27 cellular contexts compared by ENCODE assay signal in genomic region chr10:131882151-131882550, GRCh38.
"Had no signal": no experiment of that assay in that cellular context is flagged by ENCODE, and none has a peak within 500 bp of the region (broad histone marks: within the 10 kb centered on the region; RNA-seq: fewer than 3 reads in every experiment).

No MANE protein-coding gene starts in this region.

- H3K27ac Mint-ChIP-seq: activated CD4-positive, alpha-beta memory T cell treated with anti-CD3 and anti-CD28 coated beads, Interleukin-2, amount 10 ng/mL, durations not matched to agents 7 days and 5 days; activated naive CD4-positive, alpha-beta T cell treated with anti-CD3 and anti-CD28 coated beads, Interleukin-2, amount 50 U/mL, for 72 hours; activated naive CD8-positive, alpha-beta T cell treated with anti-CD3 and anti-CD28 coated beads, Interleukin-2, amount 50 U/mL, for 24 hours; T-cell had no signal

- H3K36me3 Mint-ChIP-seq: activated naive CD4-positive, alpha-beta T cell treated with anti-CD3 and anti-CD28 coated beads, Interleukin-2, amount 50 U/mL, for 72 hours; T-cell had no signal

- H3K4me1 ChIP-seq: ascending aorta had no signal

- H3K27me3 ChIP-seq: ascending aorta, body of pancreas had no signal

- H3K9me3 ChIP-seq: ascending aorta, body of pancreas had no signal

- DNase-seq: activated CD4-positive, alpha-beta memory T cell treated with anti-CD3 and anti-CD28 coated beads, Interleukin-2, amount 10 ng/mL, durations not matched to agents 7 days and 5 days; activated CD4-positive, alpha-beta T cell treated with anti-CD3 and anti-CD28 coated beads, Interleukin-2, amount 50 U/mL, for 1 hour; activated CD4-positive, CD25-positive, alpha-beta regulatory T cell; activated CD8-positive, alpha-beta memory T cell treated with anti-CD3 and anti-CD28 coated beads, Interleukin-2, amount 50 U/mL, for 48 hours; activated naive CD8-positive, alpha-beta T cell treated with anti-CD3 and anti-CD28 coated beads, Interleukin-2, amount 50 U/mL, for 24 hours; activated T-cell treated with anti-CD3 and anti-CD28 coated beads, Interleukin-2, amount 50 U/mL, for 4 hours; amniotic stem cell; body of pancreas; Kasumi-1; KBM-7; NCI-H1105 treated with DMSO at 0.1 percent for 48 hours; NCI-H1436 treated with DMSO at 0.1 percent for 48 hours; NCI-H187; NCI-H2081; NCI-H510A treated with DMSO at 0.1 percent for 48 hours; NCI-H69; NK-92 treated with Interleukin-12 subunit alpha and Interleukin-12 subunit beta, amount 100 ng/mL, for 24 hours; OCI-M1; RPMI8226; T-cell; T1000 had no signal

- H3K4me3 Mint-ChIP-seq: activated CD4-positive, alpha-beta memory T cell treated with anti-CD3 and anti-CD28 coated beads, Interleukin-2, amount 10 ng/mL, durations not matched to agents 7 days and 5 days; activated naive CD8-positive, alpha-beta T cell treated with anti-CD3 and anti-CD28 coated beads, Interleukin-2, amount 50 U/mL, for 24 hours; activated T-cell treated with anti-CD3 and anti-CD28 coated beads, Interleukin-2, amount 50 U/mL, for 4 hours; central memory CD8-positive, alpha-beta T cell; T-cell had no signal

- H3K36me3 ChIP-seq: ascending aorta had no signal

- H3K4me3 ChIP-seq: ascending aorta, body of pancreas, SK-N-MC had no signal

- ATAC-seq: activated naive CD8-positive, alpha-beta T cell treated with anti-CD3 and anti-CD28 coated beads, Interleukin-2, amount 50 U/mL, for 24 hours; activated T-cell treated with anti-CD3 and anti-CD28 coated beads, Interleukin-2, amount 50 U/mL, for 4 hours; body of pancreas; Panc1; T-cell had no signal

- H3K4me1 Mint-ChIP-seq: central memory CD8-positive, alpha-beta T cell had no signal

- H3K9me3 Mint-ChIP-seq: activated CD4-positive, alpha-beta memory T cell treated with anti-CD3 and anti-CD28 coated beads, Interleukin-2, amount 10 ng/mL, durations not matched to agents 7 days and 5 days; activated naive CD4-positive, alpha-beta T cell treated with anti-CD3 and anti-CD28 coated beads, Interleukin-2, amount 50 U/mL, for 72 hours; activated naive CD8-positive, alpha-beta T cell treated with anti-CD3 and anti-CD28 coated beads, Interleukin-2, amount 50 U/mL, for 24 hours; activated T-cell treated with anti-CD3 and anti-CD28 coated beads, Interleukin-2, amount 50 U/mL, for 4 hours; central memory CD8-positive, alpha-beta T cell; T-cell had no signal

- H3K27ac ChIP-seq: ascending aorta, body of pancreas, SK-N-MC, VCaP had no signal
